9 cellular contexts compared by ENCODE assay signal in genomic region chr18:2980607-2980923, GRCh38. TPM values are rescaled to one million over a fixed set of nuclear protein-coding genes. Genes with fewer than 3 reads are reported as not detected.
DNase-seq lines count a peak whose midpoint lies in the region; TF ChIP-seq lines count a peak whose summit lies in the region.
"Had no signal": no experiment of that assay in that cellular context is flagged by ENCODE, and none has a peak within 500 bp of the region (broad histone marks: within the 10 kb centered on the region; RNA-seq: fewer than 3 reads in every experiment).

No MANE protein-coding gene starts in this region.

- peaks cover 59% of the 10 kb centered on the region for H3K79me2 ChIP-seq in DOHH2 (ENCODE audit: control insufficient read depth, low read length)

- H4K20me1 ChIP-seq in DOHH2 (ENCODE audit: control insufficient read depth, insufficient read depth, low read depth, low read length) = peaks cover 7% of the 10 kb centered on the region; the same call in 1 of the 2 replicates

- CTCF ChIA-PET in RWPE1 (lab: Yijun Ruan, JAX) = interaction anchor here (0.6 kb wide), 1 partner anchor 8 kb away, joined by 4 read pairs; no protein-coding TSS in a partner anchor

- H3K36me3 ChIP-seq in DOHH2 (ENCODE audit: control insufficient read depth, low read length) (no peaks in the 10 kb centered on the region), skeletal muscle satellite cell (ENCODE audit: insufficient read depth, low read length) (no peaks in the 10 kb centered on the region)

- H3K4me3 ChIP-seq in DOHH2 (ENCODE audit: low read length) = peak overlapping the region; percentile 21
- H3K4me3 ChIP-seq in skeletal muscle satellite cell (ENCODE audit: low read length) = no peak overlapping the region

- peak overlapping the region; percentile 74 for H3K9ac ChIP-seq in skeletal muscle satellite cell (ENCODE audit: low read depth, low read length)

- POLR2A ChIA-PET in RWPE1 (lab: Yijun Ruan, JAX; ENCODE audit: low non-redundant PET) = no interaction called here

- TF ChIP-seq CTCF in DOHH2 (IDR thresholded peaks at IDR 0.05; ENCODE audit: low read depth, low read length, poor library complexity, severe bottlenecking) (no peak), RWPE1 (conservative IDR thresholded peaks at IDR 0.05; ENCODE audit: low read depth) (no peak)

- TF ChIP-seq POLR2A in erythroblast (IDR thresholded peaks at IDR 0.05; ENCODE audit: low read length) = peak; percentile 18

- H3K27me3 ChIP-seq in DOHH2 (ENCODE audit: control insufficient read depth, low read length) (no peaks in the 10 kb centered on the region), skeletal muscle satellite cell (ENCODE audit: control insufficient read depth, insufficient read depth, low read length) (no peaks in the 10 kb centered on the region)

- H3K4me2 ChIP-seq in DOHH2 (ENCODE audit: low read length) = peak overlapping the region; percentile 59
- peak overlapping the region; percentile 78 for H3K4me2 ChIP-seq in skeletal muscle satellite cell (ENCODE audit: low read length)

- DNase-seq in RWPE1 (ENCODE audit: low spot score) = no peak
- DNase-seq in erythroblast (lab: John Stamatoyannopoulos, UW) = no peak
- DNase-seq in GDM1 (lab: John Stamatoyannopoulos, UW) = no peak
- no peak for DNase-seq in globus pallidus (ENCODE audit: low spot score)
- DNase-seq in GM19240 (ENCODE audit: insufficient read length, low spot score) = no peak
- DNase-seq in stimulated activated CD8-positive, alpha-beta memory T cell treated with anti-CD3 and anti-CD28 coated beads, Interleukin-4, amount 100 ng/mL, for 48 hours = no peak
- DNase-seq: NCI-H1105 had no signal

- H3K4me1 ChIP-seq in DOHH2 (ENCODE audit: control insufficient read depth, low read length) (peaks cover 45% of the 10 kb centered on the region), skeletal muscle satellite cell (ENCODE audit: control insufficient read depth, insufficient read depth, low read length) (peaks cover 74% of the 10 kb centered on the region)

- no peaks in the 10 kb centered on the region for H3K9me2 ChIP-seq in DOHH2 (replicated peaks; ENCODE audit: control insufficient read depth, low read length)

- peaks cover 9% of the 10 kb centered on the region for H3F3A ChIP-seq in DOHH2 (ENCODE audit: control insufficient read depth, insufficient read depth)

- no peak overlapping the region for H3K27ac ChIP-seq in DOHH2 (ENCODE audit: low read depth, low read length)
- peak overlapping the region; percentile 54 for H3K27ac ChIP-seq in RWPE1

- no peaks in the 10 kb centered on the region for H3K9me3 ChIP-seq in DOHH2 (ENCODE audit: control insufficient read depth, insufficient read depth, low read length)
- no peaks in the 10 kb centered on the region for H3K9me3 ChIP-seq in skeletal muscle satellite cell (replicated peaks; ENCODE audit: low read length)

RNA-seq across cellular contexts. Expression of gene LPIN2, which starts 32.4 kb away (rescaled TPM):
- 15.0 and 19.9 TPM in 2 replicates for total RNA-seq in skeletal muscle satellite cell (2012; rRNA removed)
